Comparison of ENCODE assay signal across 8 cellular contexts in the genomic region with DNA sequence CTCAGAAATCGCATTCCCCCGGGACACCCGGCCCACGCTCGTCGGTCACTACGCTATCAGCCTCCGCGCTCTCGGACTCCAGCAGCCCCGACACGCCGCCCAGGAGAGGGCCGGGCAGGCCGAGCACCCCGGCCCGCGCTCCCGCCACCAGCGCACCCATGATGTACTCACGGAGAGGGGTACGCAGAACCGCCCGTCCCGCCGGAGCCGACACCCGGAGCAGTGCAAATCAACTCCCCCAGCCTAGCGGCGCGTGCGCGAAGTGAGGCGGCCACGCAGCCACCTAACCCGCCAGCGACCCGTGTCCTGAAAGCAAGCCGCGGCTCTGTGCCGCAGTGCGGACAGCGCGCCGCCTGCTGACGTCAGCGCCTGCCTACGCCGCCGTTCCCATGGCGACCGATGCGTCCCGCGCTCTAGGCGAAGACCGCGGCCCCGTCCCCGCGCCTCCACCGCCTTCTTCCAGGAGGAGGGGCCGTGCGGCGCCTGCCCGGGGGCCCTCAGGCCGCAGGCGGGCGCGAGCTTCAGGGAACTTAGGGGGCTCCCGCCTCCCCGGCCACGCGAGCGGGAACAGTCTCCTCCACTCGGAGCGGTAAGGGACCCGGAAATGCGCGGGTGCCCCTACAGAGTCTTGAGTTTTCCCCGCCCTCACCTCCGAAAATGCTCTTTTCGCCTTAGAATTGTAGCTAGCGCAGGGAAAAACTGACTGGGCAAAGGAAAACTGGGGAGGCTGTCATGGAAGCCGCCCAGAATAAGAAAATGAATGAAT. TPM values are rescaled to one million over a fixed set of nuclear protein-coding genes. Genes with fewer than 3 reads are reported as not detected.
DNase-seq lines count a peak whose midpoint lies in the region; ATAC-seq and TF ChIP-seq lines count a peak whose summit lies in the region.

A gene (minus strand): TSS at position 329 of the 766 bp plus-strand sequence. CDS start 5,503 bp downstream, outside the sequence.

- H3K4me3 ChIP-seq in KMS-11 (IDR thresholded peaks at IDR 0.05; ENCODE audit: insufficient read depth, low read depth, low read length) = no peak within 1 kb of the TSS

- TF ChIP-seq CTCF in KMS-11 (conservative IDR thresholded peaks at IDR 0.05; ENCODE audit: low read depth, low read length) (no peak), natural killer cell (IDR thresholded peaks at IDR 0.05) (no peak)

- H3K36me3 ChIP-seq in KMS-11 (ENCODE audit: insufficient read depth) = no peaks in the 10 kb centered on the region

- H3K27ac ChIP-seq in KMS-11 = peak within 1 kb of the TSS; percentile 94

- no peak within 1 kb of the TSS for H3K27ac Mint-ChIP-seq in activated T-helper 1 cell treated with anti-CD3 and anti-CD28 coated beads, Interleukin-12 subunit alpha, Interleukin-12 subunit beta, Interleukin-2, Interleukin-4 antibody, amounts not matched to agents 30 ng/mL and 10 ng/mL and 1 ng/mL, durations not matched to agents 14 hours and 24 hours and 36 hours
- no peak within 1 kb of the TSS for H3K27ac Mint-ChIP-seq in natural killer cell

- H3K4me2 ChIP-seq in KMS-11 = peak within 1 kb of the TSS; percentile 95

- H3K36me3 Mint-ChIP-seq in activated T-helper 1 cell treated with anti-CD3 and anti-CD28 coated beads, Interleukin-12 subunit alpha, Interleukin-12 subunit beta, Interleukin-2, Interleukin-4 antibody, amounts not matched to agents 30 ng/mL and 10 ng/mL and 1 ng/mL, durations not matched to agents 14 hours and 24 hours and 36 hours (ENCODE audit: low read depth) = peaks cover 28% of the 10 kb centered on the region
- no peaks in the 10 kb centered on the region for H3K36me3 Mint-ChIP-seq in natural killer cell

- peaks cover 17% of the 10 kb centered on the region for H3K4me1 ChIP-seq in KMS-11 (ENCODE audit: low read depth, poor library complexity, severe bottlenecking)

- peak; percentile 94 for ATAC-seq in GM21825 (IDR thresholded peaks at IDR 0.05; ENCODE audit: unreplicated experiment)
- ATAC-seq in natural killer cell = peak; percentile 73 to 87 (median 84)

- H2AFZ ChIP-seq in KMS-11 (ENCODE audit: low read depth) = peak within 1 kb of the TSS; percentile 97

- no peaks in the 10 kb centered on the region for H3K9me3 Mint-ChIP-seq in activated T-helper 1 cell treated with anti-CD3 and anti-CD28 coated beads, Interleukin-12 subunit alpha, Interleukin-12 subunit beta, Interleukin-2, Interleukin-4 antibody, amounts not matched to agents 30 ng/mL and 10 ng/mL and 1 ng/mL, durations not matched to agents 14 hours and 24 hours and 36 hours
- H3K9me3 Mint-ChIP-seq in natural killer cell = no peaks in the 10 kb centered on the region

- no peaks in the 10 kb centered on the region for H3K27me3 Mint-ChIP-seq in activated T-helper 1 cell treated with anti-CD3 and anti-CD28 coated beads, Interleukin-12 subunit alpha, Interleukin-12 subunit beta, Interleukin-2, Interleukin-4 antibody, amounts not matched to agents 30 ng/mL and 10 ng/mL and 1 ng/mL, durations not matched to agents 14 hours and 24 hours and 36 hours (ENCODE audit: insufficient read depth)
- no peaks in the 10 kb centered on the region for H3K27me3 Mint-ChIP-seq in natural killer cell (ENCODE audit: low read depth in 2 of 2)

- intact Hi-C loops in activated T-helper 1 cell treated with anti-CD3 and anti-CD28 coated beads, Interleukin-12 subunit alpha, Interleukin-12 subunit beta, Interleukin-2, Interleukin-4 antibody, amounts not matched to agents 30 ng/mL and 10 ng/mL and 1 ng/mL, durations not matched to agents 14 hours and 24 hours and 36 hours (cut with micrococcal nuclease) = loop anchor here (1.0 to 10.0 kb wide), 17 partner anchors 9 to 1060 kb away; a partner anchor contains a TSS
- intact Hi-C loops in natural killer cell (cut with micrococcal nuclease) = loop anchor here (1.0 to 10.0 kb wide), 6 partner anchors 39 to 1543 kb away; a partner anchor contains a TSS

- DNase-seq in EL (peak; percentile 94), RKO (ENCODE audit: low spot score) (peak; percentile 95), fibroblast of peridontal ligament (ENCODE audit: extremely low read depth) (peak; percentile 92), natural killer cell (peak; percentile 91)
- peak; percentile 85 for DNase-seq in activated T-helper 1 cell treated with anti-CD3 and anti-CD28 coated beads, Interleukin-12 subunit alpha, Interleukin-12 subunit beta, Interleukin-2, Interleukin-4 antibody, amounts not matched to agents 30 ng/mL and 10 ng/mL and 1 ng/mL, durations not matched to agents 14 hours and 24 hours and 36 hours (ENCODE audit: low spot score)
- DNase-seq in stimulated activated naive CD4-positive, alpha-beta T cell treated with Interleukin-2 at 50 U/mL for 16 hours (lab: John Stamatoyannopoulos, UW) = peak; percentile 91

- no peaks in the 10 kb centered on the region for H4K20me1 ChIP-seq in KMS-11 (ENCODE audit: insufficient read depth)

- no peaks in the 10 kb centered on the region for H3K27me3 ChIP-seq in KMS-11 (ENCODE audit: insufficient read depth, low read depth)

- H3K9ac ChIP-seq in KMS-11 = peak within 1 kb of the TSS; percentile 95

- peaks cover 20% of the 10 kb centered on the region for H3K4me1 Mint-ChIP-seq in activated T-helper 1 cell treated with anti-CD3 and anti-CD28 coated beads, Interleukin-12 subunit alpha, Interleukin-12 subunit beta, Interleukin-2, Interleukin-4 antibody, amounts not matched to agents 30 ng/mL and 10 ng/mL and 1 ng/mL, durations not matched to agents 14 hours and 24 hours and 36 hours (ENCODE audit: low read depth)
- peaks cover 6 to 7% of the 10 kb centered on the region in 2 donors for H3K4me1 Mint-ChIP-seq in natural killer cell

- peaks cover 10% of the 10 kb centered on the region for H3K79me2 ChIP-seq in KMS-11 (ENCODE audit: insufficient read depth, low read depth)

- H3K4me3 Mint-ChIP-seq in activated T-helper 1 cell treated with anti-CD3 and anti-CD28 coated beads, Interleukin-12 subunit alpha, Interleukin-12 subunit beta, Interleukin-2, Interleukin-4 antibody, amounts not matched to agents 30 ng/mL and 10 ng/mL and 1 ng/mL, durations not matched to agents 14 hours and 24 hours and 36 hours = no peak within 1 kb of the TSS
- no peak within 1 kb of the TSS for H3K4me3 Mint-ChIP-seq in natural killer cell

RNA-seq across cellular contexts. Expression of the gene that starts here (rescaled TPM):
- 142 and 146 TPM in 2 replicates for total RNA-seq in activated T-helper 1 cell treated with anti-CD3 and anti-CD28 coated beads, Interleukin-12 subunit alpha, Interleukin-12 subunit beta, Interleukin-2, Interleukin-4 antibody, amounts not matched to agents 30 ng/mL and 10 ng/mL and 1 ng/mL, durations not matched to agents 14 hours and 24 hours and 36 hours
- total RNA-seq in natural killer cell = 10 to 100 TPM; 24.0 to 40.3 (median 32.4) TPM
